ENCODE assay signal across 8 cellular contexts in the genomic region with DNA sequence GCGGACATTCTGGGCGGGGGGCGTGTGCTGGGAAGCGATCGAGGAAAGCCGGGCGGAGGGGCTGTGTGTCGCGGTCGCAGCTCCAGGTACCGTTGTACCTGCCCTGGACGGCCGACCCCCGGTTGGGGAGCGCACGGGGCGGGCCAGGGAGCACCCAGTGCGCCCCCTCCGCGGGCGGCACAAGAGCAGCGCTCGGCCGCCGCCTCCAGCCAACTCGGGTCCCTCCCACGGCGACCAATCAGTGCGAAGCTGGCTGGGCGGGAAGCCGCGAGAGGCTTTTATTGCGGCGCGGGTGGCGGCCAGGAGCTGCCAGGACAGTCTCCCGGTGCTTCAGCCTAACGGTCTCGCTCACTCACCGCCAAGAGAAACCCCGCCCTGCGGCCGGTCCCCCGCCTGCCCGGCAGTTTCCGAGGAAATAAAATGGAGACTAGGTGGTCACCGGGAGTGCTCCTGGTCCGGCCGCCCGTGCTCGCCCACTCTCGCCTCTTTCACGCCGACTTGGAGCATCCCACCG. TPM values are rescaled to one million over a fixed set of nuclear protein-coding genes. Genes with fewer than 3 reads are reported as not detected.
A peak's percentile ranks its signal among the peaks of the same experiment; 100 is the strongest.
DNase-seq lines count a peak whose midpoint lies in the region; ATAC-seq and TF ChIP-seq lines count a peak whose summit lies in the region.

No MANE protein-coding gene starts in this region.

- peaks cover 0 to 2% of the 10 kb centered on the region in 2 donors for H3K36me3 Mint-ChIP-seq in activated T-cell treated with anti-CD3 and anti-CD28 coated beads, Interleukin-2, amount 50 U/mL, for 72 hours (ENCODE audit: insufficient read depth in 2 of 2)
- no peaks in the 10 kb centered on the region for H3K36me3 Mint-ChIP-seq in activated T-cell treated with anti-CD3 and anti-CD28 coated beads, Interleukin-2, amount 50 U/mL, for 24 hours (ENCODE audit: low read depth)

- peaks cover 69% of the 10 kb centered on the region for H3K27me3 Mint-ChIP-seq in activated T-cell treated with anti-CD3 and anti-CD28 coated beads, Interleukin-2, amount 50 U/mL, for 72 hours (ENCODE audit: low read depth)
- H3K27me3 Mint-ChIP-seq in activated T-cell treated with anti-CD3 and anti-CD28 coated beads, Interleukin-2, amount 50 U/mL, for 24 hours: peaks cover 73% of the 10 kb centered on the region

- no peak for TF ChIP-seq CTCF in lower lobe of right lung (IDR thresholded peaks at IDR 0.05)
- no peak for TF ChIP-seq CTCF in suprapubic skin (IDR thresholded peaks at IDR 0.05)

- H3K4me1 Mint-ChIP-seq in activated T-cell treated with anti-CD3 and anti-CD28 coated beads, Interleukin-2, amount 50 U/mL, for 72 hours (ENCODE audit: low read depth): peaks cover 12% of the 10 kb centered on the region
- peaks cover 15% of the 10 kb centered on the region for H3K4me1 Mint-ChIP-seq in activated T-cell treated with anti-CD3 and anti-CD28 coated beads, Interleukin-2, amount 50 U/mL, for 24 hours (ENCODE audit: low read depth)

- peak overlapping the region; percentile 89 for H3K4me3 Mint-ChIP-seq in activated T-cell treated with anti-CD3 and anti-CD28 coated beads, Interleukin-2, amount 50 U/mL, for 72 hours
- no peak overlapping the region for H3K4me3 Mint-ChIP-seq in activated T-cell treated with anti-CD3 and anti-CD28 coated beads, Interleukin-2, amount 50 U/mL, for 24 hours

- H3K9me3 Mint-ChIP-seq in activated T-cell treated with anti-CD3 and anti-CD28 coated beads, Interleukin-2, amount 50 U/mL, for 72 hours: peaks cover 0 to 3% of the 10 kb centered on the region in 2 donors
- no peaks in the 10 kb centered on the region for H3K9me3 Mint-ChIP-seq in activated T-cell treated with anti-CD3 and anti-CD28 coated beads, Interleukin-2, amount 50 U/mL, for 24 hours

- TF ChIP-seq POLR2A in suprapubic skin (IDR thresholded peaks at IDR 0.05): no peak

- no peak overlapping the region for H3K27ac Mint-ChIP-seq in activated T-cell treated with anti-CD3 and anti-CD28 coated beads, Interleukin-2, amount 50 U/mL, for 72 hours
- no peak overlapping the region for H3K27ac Mint-ChIP-seq in activated T-cell treated with anti-CD3 and anti-CD28 coated beads, Interleukin-2, amount 50 U/mL, for 24 hours

- WGBS in suprapubic skin: 5% methylated on average over 13 of the region's 55 CpGs

- intact Hi-C loops in lower lobe of right lung (cut with DNase I): no loop called here

- H3K4me3 ChIP-seq in duodenal mucosa (ENCODE audit: low read depth in 1 of 2, low read length in 2 of 2) (peak overlapping the region; percentile 8 to 30), lower lobe of right lung (peak overlapping the region; percentile 54), suprapubic skin (peak overlapping the region; percentile 55)

- H3K4me1 ChIP-seq in duodenal mucosa (ENCODE audit: control insufficient read depth in 1 of 2, insufficient read depth in 2 of 2, low read length in 2 of 2) (peaks cover 0 to 7% of the 10 kb centered on the region in 2 donors), lower lobe of right lung (peaks cover 25% of the 10 kb centered on the region), suprapubic skin (peaks cover 29% of the 10 kb centered on the region)

- no peak overlapping the region for H3K9ac ChIP-seq in duodenal mucosa (ENCODE audit: low read depth in 1 of 2, low read length in 2 of 2)

- TF ChIP-seq EP300 in suprapubic skin (IDR thresholded peaks at IDR 0.05): no peak

- no peak for DNase-seq in activated T-cell treated with anti-CD3 and anti-CD28 coated beads, Interleukin-2, amount 50 U/mL, for 72 hours
- no peak for DNase-seq in activated T-cell treated with anti-CD3 and anti-CD28 coated beads, Interleukin-2, amount 50 U/mL, for 24 hours
- DNase-seq in NCI-H526 treated with DMSO at 0.1 percent for 48 hours (lab: John Stamatoyannopoulos, UW) (peak; percentile 92), lower lobe of right lung (peak; percentile 49), suprapubic skin (ENCODE audit: low spot score in 2 of 2) (peak; percentile 63 to 79)

- no peaks in the 10 kb centered on the region for H3K36me3 ChIP-seq in duodenal mucosa (ENCODE audit: control insufficient read depth in 1 of 2, insufficient read depth in 2 of 2, low read length in 2 of 2)
- H3K36me3 ChIP-seq in lower lobe of right lung: no peaks in the 10 kb centered on the region
- H3K36me3 ChIP-seq in suprapubic skin: no peaks in the 10 kb centered on the region

- no peaks in the 10 kb centered on the region for H3K9me3 ChIP-seq in duodenal mucosa (ENCODE audit: control insufficient read depth in 1 of 2, low read length in 2 of 2)
- no peaks in the 10 kb centered on the region for H3K9me3 ChIP-seq in lower lobe of right lung
- H3K9me3 ChIP-seq in suprapubic skin: no peaks in the 10 kb centered on the region

- peak; percentile 33 for ATAC-seq in activated T-cell treated with anti-CD3 and anti-CD28 coated beads, Interleukin-2, amount 50 U/mL, for 72 hours (replicated peaks in 1 of 2)
- ATAC-seq in lower lobe of right lung: peak; percentile 48 to 55
- ATAC-seq in GM18867 (IDR thresholded peaks at IDR 0.05; ENCODE audit: unreplicated experiment): no peak
- no peak for ATAC-seq in GM21447 (IDR thresholded peaks at IDR 0.05; ENCODE audit: unreplicated experiment)

- peaks cover 35 to 42% of the 10 kb centered on the region in 2 donors for H3K27me3 ChIP-seq in duodenal mucosa (ENCODE audit: control insufficient read depth in 1 of 2, insufficient read depth in 2 of 2, low read length in 2 of 2)
- peaks cover 74% of the 10 kb centered on the region for H3K27me3 ChIP-seq in lower lobe of right lung (ENCODE audit: low read depth)
- H3K27me3 ChIP-seq in suprapubic skin: peaks cover 81% of the 10 kb centered on the region

- H3K27ac ChIP-seq in duodenal mucosa (ENCODE audit: low read depth, low read length) (no peak overlapping the region), lower lobe of right lung (no peak overlapping the region), suprapubic skin (no peak overlapping the region)

RNA-seq across cellular contexts. Expression of gene NCAM1, which starts 1.7 kb away (rescaled TPM):
- total RNA-seq in activated T-cell treated with anti-CD3 and anti-CD28 coated beads, Interleukin-2, amount 50 U/mL, for 72 hours: under 1 TPM in 1 of 2 donors, not detected in 1; 0.60 TPM
- total RNA-seq in lower lobe of right lung: 3.5 TPM
- total RNA-seq in suprapubic skin: 1 to 10 TPM in 3 of 4 donors, under 1 TPM in 1; 0.98 to 3.3 (median 1.9) TPM

Comparison
In these comparisons a context has a peak if more than half of its experiments do, and no peak if none do; other contexts are left out.
1. ATAC-seq: peak in activated T-cell treated with anti-CD3 and anti-CD28 coated beads, Interleukin-2, amount 50 U/mL, for 72 hours (2 of 2) and lower lobe of right lung (2 of 2); none in GM18867 (single experiment) and GM21447 (single experiment).
2. DNase-seq: peak in NCI-H526 treated with DMSO at 0.1 percent for 48 hours (single experiment), lower lobe of right lung (single experiment) and suprapubic skin (2 of 2); none in activated T-cell treated with anti-CD3 and anti-CD28 coated beads, Interleukin-2, amount 50 U/mL, for 72 hours (0 of 2) and activated T-cell treated with anti-CD3 and anti-CD28 coated beads, Interleukin-2, amount 50 U/mL, for 24 hours (single experiment).
3. Peak in every context shown above with its lines, with median percentiles within 50 percentile points of each other: H3K4me3 ChIP-seq.